ENCODE assay signal across 9 cellular contexts in genomic region chr19:679418-680286, GRCh38. TPM values are rescaled to one million over a fixed set of nuclear protein-coding genes. Genes with fewer than 3 reads are reported as not detected.
A peak's percentile ranks its signal among the peaks of the same experiment; 100 is the strongest.
DNase-seq lines count a peak whose midpoint lies in the region; ATAC-seq, FAIRE-seq and TF ChIP-seq lines count a peak whose summit lies in the region.
"Had no signal": no experiment of that assay in that cellular context is flagged by ENCODE, and none has a peak within 500 bp of the region (broad histone marks: within the 10 kb centered on the region; RNA-seq: fewer than 3 reads in every experiment).

No MANE protein-coding gene starts in this region.

- DNase-seq in DMS 273 (lab: John Stamatoyannopoulos, UW; ENCODE audit: unreplicated experiment) (peak; percentile 85), DMS 273 treated with DMSO at 0.1 percent for 48 hours (lab: John Stamatoyannopoulos, UW) (no peak), H54 (ENCODE audit: insufficient read length, low spot score) (peak; percentile 78), MV-4-11 (lab: John Stamatoyannopoulos, UW) (peak; percentile 41), globus pallidus (ENCODE audit: low spot score) (peak; percentile 48), occipital lobe (lab: John Stamatoyannopoulos, UW) (peak; percentile 44), NCI-H1092 treated with DMSO at 0.1 percent for 48 hours (lab: John Stamatoyannopoulos, UW) (no peak)
- peak; percentile 44 to 64 for DNase-seq in activated naive CD4-positive, alpha-beta T cell treated with anti-CD3 and anti-CD28 coated beads, Interleukin-2, amount 50 U/mL, for 72 hours (ENCODE audit: low spot score in 2 of 2)

- no peak overlapping the region for H3K27ac Mint-ChIP-seq in activated naive CD4-positive, alpha-beta T cell treated with anti-CD3 and anti-CD28 coated beads, Interleukin-2, amount 50 U/mL, for 72 hours

- ATAC-seq in activated naive CD4-positive, alpha-beta T cell treated with anti-CD3 and anti-CD28 coated beads, Interleukin-2, amount 50 U/mL, for 72 hours = peak; percentile 6 to 20

- H3K9me3 Mint-ChIP-seq in activated naive CD4-positive, alpha-beta T cell treated with anti-CD3 and anti-CD28 coated beads, Interleukin-2, amount 50 U/mL, for 72 hours = no peaks in the 10 kb centered on the region

- peak; percentile 25; the same call in 1 of the 2 replicates for TF ChIP-seq POLR2A in H54 (IDR thresholded peaks at IDR 0.05; ENCODE audit: low read depth, low read length)

- no peak for FAIRE-seq in H54 (lab: Jason Lieb, UNC)
- FAIRE-seq: A204.1 had no signal

- no peaks in the 10 kb centered on the region for H3K36me3 Mint-ChIP-seq in activated naive CD4-positive, alpha-beta T cell treated with anti-CD3 and anti-CD28 coated beads, Interleukin-2, amount 50 U/mL, for 72 hours

RNA-seq across cellular contexts. Expression of gene FSTL3, which starts 3.5 kb away (rescaled TPM):
- 10 to 100 TPM in 1 of 2 donors, 1 to 10 TPM in 1; 4.1 to 10.1 TPM for total RNA-seq in activated naive CD4-positive, alpha-beta T cell treated with anti-CD3 and anti-CD28 coated beads, Interleukin-2, amount 50 U/mL, for 72 hours
- 3.3 TPM for total RNA-seq in occipital lobe

RNA-seq across cellular contexts. Expression of gene PRSS57, which starts 15.6 kb away (rescaled TPM):
- total RNA-seq in activated naive CD4-positive, alpha-beta T cell treated with anti-CD3 and anti-CD28 coated beads, Interleukin-2, amount 50 U/mL, for 72 hours = not detected
- total RNA-seq in occipital lobe = not detected

RNA-seq across cellular contexts. Expression of gene RNF126, which starts 16.6 kb away (rescaled TPM):
- total RNA-seq in activated naive CD4-positive, alpha-beta T cell treated with anti-CD3 and anti-CD28 coated beads, Interleukin-2, amount 50 U/mL, for 72 hours = 10 to 100 TPM; 69.6 to 98.7 TPM
- 10.8 TPM for total RNA-seq in occipital lobe

RNA-seq across cellular contexts. Expression of gene PALM, which starts 29.1 kb away (rescaled TPM):
- under 1 TPM in 1 of 2 donors, not detected in 1; 0.66 TPM for total RNA-seq in activated naive CD4-positive, alpha-beta T cell treated with anti-CD3 and anti-CD28 coated beads, Interleukin-2, amount 50 U/mL, for 72 hours
- total RNA-seq in occipital lobe = 95.9 TPM

RNA-seq across cellular contexts. Expression of gene FGF22, which starts 40.0 kb away (rescaled TPM):
- not detected for total RNA-seq in activated naive CD4-positive, alpha-beta T cell treated with anti-CD3 and anti-CD28 coated beads, Interleukin-2, amount 50 U/mL, for 72 hours
- total RNA-seq in occipital lobe = 0.62 TPM

Comparison
In these comparisons a context has a peak if more than half of its experiments do, and no peak if none do; other contexts are left out.
1. DNase-seq: peak in DMS 273 (single experiment), H54 (single experiment), MV-4-11 (single experiment), activated naive CD4-positive, alpha-beta T cell treated with anti-CD3 and anti-CD28 coated beads, Interleukin-2, amount 50 U/mL, for 72 hours (2 of 2), globus pallidus (single experiment) and occipital lobe (single experiment); none in DMS 273 treated with DMSO at 0.1 percent for 48 hours (single experiment) and NCI-H1092 treated with DMSO at 0.1 percent for 48 hours (single experiment).